In genomic region chr9:108151161-108151586, GRCh38 we compare ENCODE assay signal across 10 cellular contexts.
DNase-seq lines count a peak whose midpoint lies in the region; ATAC-seq, FAIRE-seq and TF ChIP-seq lines count a peak whose summit lies in the region.
"Had no signal": no experiment of that assay in that cellular context is flagged by ENCODE, and none has a peak within 500 bp of the region (broad histone marks: within the 10 kb centered on the region; RNA-seq: fewer than 3 reads in every experiment).

No MANE protein-coding gene starts in this region.

- no peaks in the 10 kb centered on the region for H3K9me3 ChIP-seq in CD4-positive, alpha-beta memory T cell (ENCODE audit: control insufficient read depth in 1 of 2, low read length in 2 of 2)
- H3K9me3 ChIP-seq: adrenal gland had no signal

- TF ChIP-seq POLR2A in H54 (IDR thresholded peaks at IDR 0.05; ENCODE audit: low read depth, low read length), result no peak

- no peak for DNase-seq in H54 (ENCODE audit: insufficient read length, low spot score)
- peak; percentile 63 for DNase-seq in OCI-M1 (lab: John Stamatoyannopoulos, UW)
- DNase-seq in fibroblast of pulmonary artery (ENCODE audit: low read depth), result peak; percentile 58
- peak; percentile 89 for DNase-seq in skeletal muscle cell (ENCODE audit: low read depth)
- DNase-seq in CD4-positive, alpha-beta memory T cell, result no peak
- no peak for DNase-seq in amygdala (lab: John Stamatoyannopoulos, UW)
- no peak for DNase-seq in GM19239 (ENCODE audit: insufficient read length, low spot score)
- DNase-seq: NCI-H510A had no signal

- H3K4me3 ChIP-seq in fibroblast of pulmonary artery (replicated peaks; ENCODE audit: low read depth, low read length) (no peak overlapping the region), skeletal muscle cell (ENCODE audit: low read depth, low read length) (no peak overlapping the region)
- H3K4me3 ChIP-seq in CD4-positive, alpha-beta memory T cell (ENCODE audit: low read length in 2 of 2), result no peak overlapping the region
- H3K4me3 ChIP-seq: adrenal gland had no signal

- peaks cover 0 to 8% (median 2%) of the 10 kb centered on the region in 8 donors for H3K9me3 Mint-ChIP-seq in CD4-positive, alpha-beta memory T cell

- no peak for TF ChIP-seq CTCF in fibroblast of pulmonary artery (IDR thresholded peaks at IDR 0.05; ENCODE audit: low read length, missing control alignments)

- H3K4me1 ChIP-seq in CD4-positive, alpha-beta memory T cell (ENCODE audit: insufficient read depth, low read length), result no peaks in the 10 kb centered on the region
- H3K4me1 ChIP-seq: adrenal gland had no signal

- no peaks in the 10 kb centered on the region for H3K36me3 ChIP-seq in CD4-positive, alpha-beta memory T cell (ENCODE audit: insufficient read depth, low read length)
- H3K36me3 ChIP-seq: adrenal gland had no signal

- POLR2A ChIA-PET in CD4-positive, alpha-beta memory T cell (lab: Charles Lee; ENCODE audit: partially characterized antibody), result no interaction called here

- H3K27me3 Mint-ChIP-seq in CD4-positive, alpha-beta memory T cell, result no peaks in the 10 kb centered on the region

- no peaks in the 10 kb centered on the region for H3K27me3 ChIP-seq in CD4-positive, alpha-beta memory T cell (ENCODE audit: insufficient read depth, low read length)
- H3K27me3 ChIP-seq: adrenal gland had no signal

- no peak overlapping the region for H3K27ac ChIP-seq in CD4-positive, alpha-beta memory T cell (ENCODE audit: low read depth, low read length)

- intact Hi-C loops in CD4-positive, alpha-beta memory T cell (cut with micrococcal nuclease), result no loop called here

- ATAC-seq in HG03342 (IDR thresholded peaks at IDR 0.05; ENCODE audit: unreplicated experiment), result no peak

- H3K4me3 Mint-ChIP-seq in CD4-positive, alpha-beta memory T cell, result no peak overlapping the region

- no peaks in the 10 kb centered on the region for H3K36me3 Mint-ChIP-seq in CD4-positive, alpha-beta memory T cell

- FAIRE-seq in H54 (lab: Jason Lieb, UNC) (peak; percentile 50), GM19239 (lab: Jason Lieb, UNC) (no peak)

- CTCF ChIA-PET in CD4-positive, alpha-beta memory T cell (lab: Charles Lee; ENCODE audit: partially characterized antibody), result no interaction called here

- no peak overlapping the region for H3K27ac Mint-ChIP-seq in CD4-positive, alpha-beta memory T cell

- H3K4me1 Mint-ChIP-seq in CD4-positive, alpha-beta memory T cell, result no peaks in the 10 kb centered on the region

Comparison
In these comparisons a context has a peak if more than half of its experiments do, and no peak if none do; other contexts are left out.
1. DNase-seq: peak in OCI-M1 (single experiment), fibroblast of pulmonary artery (single experiment) and skeletal muscle cell (single experiment); none in H54 (single experiment), CD4-positive, alpha-beta memory T cell (0 of 5), amygdala (0 of 56) and GM19239 (single experiment).